10 cellular contexts compared by ENCODE assay signal in genomic region chr6:35300848-35301247, GRCh38. TPM values are rescaled to one million over a fixed set of nuclear protein-coding genes. Genes with fewer than 3 reads are reported as not detected.
DNase-seq lines count a peak whose midpoint lies in the region; ATAC-seq and TF ChIP-seq lines count a peak whose summit lies in the region.
"Had no signal": no experiment of that assay in that cellular context is flagged by ENCODE, and none has a peak within 500 bp of the region (broad histone marks: within the 10 kb centered on the region; RNA-seq: fewer than 3 reads in every experiment).

No MANE protein-coding gene starts in this region.

- H3K36me3 Mint-ChIP-seq in activated naive CD4-positive, alpha-beta T cell treated with anti-CD3 and anti-CD28 coated beads, Interleukin-2, amount 50 U/mL, for 24 hours = peaks cover 8% of the 10 kb centered on the region

- no peaks in the 10 kb centered on the region for H3K9me3 Mint-ChIP-seq in activated naive CD4-positive, alpha-beta T cell treated with anti-CD3 and anti-CD28 coated beads, Interleukin-2, amount 50 U/mL, for 24 hours

- H3K27me3 Mint-ChIP-seq in activated naive CD4-positive, alpha-beta T cell treated with anti-CD3 and anti-CD28 coated beads, Interleukin-2, amount 50 U/mL, for 24 hours = no peaks in the 10 kb centered on the region

- H3K4me3 Mint-ChIP-seq in activated naive CD4-positive, alpha-beta T cell treated with anti-CD3 and anti-CD28 coated beads, Interleukin-2, amount 50 U/mL, for 24 hours = peak overlapping the region; percentile 87

- intact Hi-C loops in adrenal gland (cut with DNase I) = no loop called here

- TF ChIP-seq POLR2A in Peyer's patch (IDR thresholded peaks at IDR 0.05) (no peak), adrenal gland (IDR thresholded peaks at IDR 0.05) (no peak)

- peaks cover 63% of the 10 kb centered on the region for H3K4me1 Mint-ChIP-seq in activated naive CD4-positive, alpha-beta T cell treated with anti-CD3 and anti-CD28 coated beads, Interleukin-2, amount 50 U/mL, for 24 hours

- H3K4me1 ChIP-seq in Peyer's patch = peaks cover 4 to 38% (median 25%) of the 10 kb centered on the region in 4 donors
- peaks cover 0 to 6% of the 10 kb centered on the region in 2 donors for H3K4me1 ChIP-seq in adrenal gland (replicated peaks in 1 of 2)

- no peak overlapping the region for H3K4me3 ChIP-seq in Peyer's patch
- H3K4me3 ChIP-seq in skin epidermis = peak overlapping the region in 3 of 7 experiments; percentile 7 to 63 (median 8)
- no peak overlapping the region for H3K4me3 ChIP-seq in adrenal gland

- peak overlapping the region; percentile 97 for H3K27ac Mint-ChIP-seq in activated naive CD4-positive, alpha-beta T cell treated with anti-CD3 and anti-CD28 coated beads, Interleukin-2, amount 50 U/mL, for 24 hours

- no peak for ATAC-seq in GM19397 (IDR thresholded peaks at IDR 0.05; ENCODE audit: unreplicated experiment)

- DNase-seq in GF-D8 (lab: John Stamatoyannopoulos, UW) (peak; percentile 22), Peyer's patch (peak in 2 of 3 donors; percentile 59 to 62), GM10266 (ENCODE audit: extremely low spot score) (no peak), NCI-H1694 treated with DMSO at 0.1 percent for 48 hours (lab: John Stamatoyannopoulos, UW) (no peak), adrenal gland (no peak)
- DNase-seq: H7, NCI-H187 treated with DMSO at 0.1 percent for 48 hours had no signal

- no peaks in the 10 kb centered on the region for H3K9me3 ChIP-seq in Peyer's patch
- H3K9me3 ChIP-seq in adrenal gland (replicated peaks in 1 of 3) = no peaks in the 10 kb centered on the region

- no peaks in the 10 kb centered on the region for H3K36me3 ChIP-seq in Peyer's patch
- H3K36me3 ChIP-seq in adrenal gland (replicated peaks in 1 of 2) = peaks cover 0 to 3% of the 10 kb centered on the region in 2 donors

- no peaks in the 10 kb centered on the region for H3K27me3 ChIP-seq in Peyer's patch
- no peaks in the 10 kb centered on the region for H3K27me3 ChIP-seq in adrenal gland

- TF ChIP-seq CTCF in Peyer's patch (IDR thresholded peaks at IDR 0.05) (no peak), GM10266 (IDR thresholded peaks at IDR 0.05; ENCODE audit: control insufficient read depth, insufficient read depth, low read depth, missing control alignments) (no peak), adrenal gland (IDR thresholded peaks at IDR 0.05) (no peak)

- H3K27ac ChIP-seq in Peyer's patch (peak overlapping the region; percentile 37 to 96 (median 89)), skin epidermis (peak overlapping the region in 18 of 21 experiments; percentile 8 to 99 (median 88)), adrenal gland (peak overlapping the region in 1 of 5 donors; percentile 61)

RNA-seq across cellular contexts. Expression of gene DEF6, which starts 3.2 kb away (rescaled TPM):
- 10 to 100 TPM; 11.0 to 85.8 (median 21.5) TPM for total RNA-seq in Peyer's patch
- 10 to 100 TPM in 1 of 8 donors, 1 to 10 TPM in 7; 2.3 to 11.5 (median 6.1) TPM for total RNA-seq in adrenal gland
- 10 to 100 TPM in 2 of 3 donors, 1 to 10 TPM in 1; 1.6 to 26.1 (median 21.3) TPM for polyA plus RNA-seq in adrenal gland

RNA-seq across cellular contexts. Expression of gene ZNF76, which starts 41.3 kb away (rescaled TPM):
- 100 to 1,000 TPM in 1 of 4 donors, 10 to 100 TPM in 3; 26.3 to 182 (median 54.8) TPM for total RNA-seq in Peyer's patch
- total RNA-seq in adrenal gland = 10 to 100 TPM; 26.1 to 74.0 (median 45.2) TPM
- 100 to 1,000 TPM in 2 of 3 donors, 10 to 100 TPM in 1; 25.3 to 185 (median 100) TPM for polyA plus RNA-seq in adrenal gland

RNA-seq across cellular contexts. Expression of gene PPARD, which starts 41.5 kb away (rescaled TPM):
- total RNA-seq in Peyer's patch (10 to 100 TPM; 24.8 to 67.9 (median 45.4) TPM), adrenal gland (10 to 100 TPM; 14.9 to 32.9 (median 21.6) TPM)
- 10 to 100 TPM; 15.3 to 39.8 (median 29.5) TPM for polyA plus RNA-seq in adrenal gland

Comparison
In these comparisons a context has a peak if more than half of its experiments do, and no peak if none do; other contexts are left out.
1. DNase-seq: peak in GF-D8 (single experiment) and Peyer's patch (2 of 3); none in GM10266 (single experiment), NCI-H1694 treated with DMSO at 0.1 percent for 48 hours (single experiment) and adrenal gland (0 of 7).